ENCODE assay signal across 8 cellular contexts in genomic region chr12:53746592-53747491, GRCh38. TPM values are rescaled to one million over a fixed set of nuclear protein-coding genes. Genes with fewer than 3 reads are reported as not detected.
DNase-seq lines count a peak whose midpoint lies in the region; ATAC-seq and TF ChIP-seq lines count a peak whose summit lies in the region.

No MANE protein-coding gene starts in this region.

- H3K27ac Mint-ChIP-seq in nephron = peak overlapping the region in 1 of 3 experiments; percentile 26
- H3K27ac Mint-ChIP-seq in stimulated activated memory B cell treated with anti-CD40 and anti-IgM and Interleukin-4, amounts not matched to agents 10 μg/mL and 1 μg/mL and 100 μg/mL, for 72 hours = no peak overlapping the region

- H3K4me3 Mint-ChIP-seq in nephron = peak overlapping the region in 1 of 3 experiments; percentile 34
- no peak overlapping the region for H3K4me3 Mint-ChIP-seq in stimulated activated memory B cell treated with anti-CD40 and anti-IgM and Interleukin-4, amounts not matched to agents 10 μg/mL and 1 μg/mL and 100 μg/mL, for 72 hours

- peaks cover 8% of the 10 kb centered on the region for H3K27me3 Mint-ChIP-seq in nephron (ENCODE audit: low read depth)
- H3K27me3 Mint-ChIP-seq in stimulated activated memory B cell treated with anti-CD40 and anti-IgM and Interleukin-4, amounts not matched to agents 10 μg/mL and 1 μg/mL and 100 μg/mL, for 72 hours = peaks cover 49% of the 10 kb centered on the region

- TF ChIP-seq POLR2A in esophagus squamous epithelium (IDR thresholded peaks at IDR 0.05) = no peak

- no peak overlapping the region for H3K27ac ChIP-seq in esophagus squamous epithelium

- H3K36me3 ChIP-seq in esophagus squamous epithelium = no peaks in the 10 kb centered on the region

- H3K9me3 ChIP-seq in esophagus squamous epithelium = no peaks in the 10 kb centered on the region

- H3K4me1 Mint-ChIP-seq in nephron = peaks cover 29% of the 10 kb centered on the region
- peaks cover 15% of the 10 kb centered on the region for H3K4me1 Mint-ChIP-seq in stimulated activated memory B cell treated with anti-CD40 and anti-IgM and Interleukin-4, amounts not matched to agents 10 μg/mL and 1 μg/mL and 100 μg/mL, for 72 hours

- no peak overlapping the region for H3K4me3 ChIP-seq in esophagus squamous epithelium

- 2 to 17% methylated on average over 9 to 16 of the region's 25 CpGs for WGBS in esophagus squamous epithelium, 2 donors

- H3K4me1 ChIP-seq in esophagus squamous epithelium = peaks cover 11 to 27% (median 15%) of the 10 kb centered on the region in 3 donors

- intact Hi-C loops in esophagus squamous epithelium (cut with DNase I) = loop anchor here (5.0 kb wide), 1 partner anchor 45 kb away; no protein-coding TSS in a partner anchor

- peak; percentile 97 for DNase-seq in LoVo (ENCODE audit: low spot score)
- peak; percentile 90 for DNase-seq in RKO (ENCODE audit: low spot score)
- DNase-seq in activated T-helper 1 cell treated with Interleukin-2 at 50 U/mL for 16 hours (ENCODE audit: low read depth) = peak; percentile 76
- DNase-seq in esophagus squamous epithelium (lab: John Stamatoyannopoulos, UW) = peak; percentile 46

- no peaks in the 10 kb centered on the region for H3K9me3 Mint-ChIP-seq in nephron
- H3K9me3 Mint-ChIP-seq in stimulated activated memory B cell treated with anti-CD40 and anti-IgM and Interleukin-4, amounts not matched to agents 10 μg/mL and 1 μg/mL and 100 μg/mL, for 72 hours = no peaks in the 10 kb centered on the region

- H3K36me3 Mint-ChIP-seq in nephron (ENCODE audit: low read depth) = no peaks in the 10 kb centered on the region
- H3K36me3 Mint-ChIP-seq in stimulated activated memory B cell treated with anti-CD40 and anti-IgM and Interleukin-4, amounts not matched to agents 10 μg/mL and 1 μg/mL and 100 μg/mL, for 72 hours = no peaks in the 10 kb centered on the region

- TF ChIP-seq CTCF in GM12873 (IDR thresholded peaks at IDR 0.05; ENCODE audit: insufficient read depth, low read depth, low read length, missing control alignments) (peak; percentile 100), esophagus squamous epithelium (IDR thresholded peaks at IDR 0.05) (peak; percentile 99 to 100 (median 100)), nephron (IDR thresholded peaks at IDR 0.05; ENCODE audit: unreplicated experiment in 3 of 3) (peak; percentile 100)

- H3K27me3 ChIP-seq in esophagus squamous epithelium = peaks cover 0 to 93% (median 7%) of the 10 kb centered on the region in 4 donors

- peak; percentile 60 for ATAC-seq in stimulated activated memory B cell treated with anti-CD40 and anti-IgM and Interleukin-4, amounts not matched to agents 10 μg/mL and 1 μg/mL and 100 μg/mL, for 72 hours
- ATAC-seq in GM19328 (IDR thresholded peaks at IDR 0.05; ENCODE audit: unreplicated experiment) = no peak

RNA-seq across cellular contexts. Expression of gene CISTR, which starts 4.9 kb away (rescaled TPM):
- total RNA-seq in esophagus squamous epithelium = not detected

RNA-seq across cellular contexts. Expression of gene CALCOCO1, which starts 19.6 kb away (rescaled TPM):
- 100 to 1,000 TPM in 1 of 4 donors, 10 to 100 TPM in 3; 29.5 to 159 (median 52.2) TPM for total RNA-seq in esophagus squamous epithelium

Comparison
In these comparisons a context has a peak if more than half of its experiments do, and no peak if none do; other contexts are left out.
1. DNase-seq: peak in every context shown above with its lines; median percentile 97 in LoVo; 90 in RKO; 76 in activated T-helper 1 cell treated with Interleukin-2 at 50 U/mL for 16 hours; 46 in esophagus squamous epithelium.